ENCODE assay signal across 1 cellular context in the genomic region with DNA sequence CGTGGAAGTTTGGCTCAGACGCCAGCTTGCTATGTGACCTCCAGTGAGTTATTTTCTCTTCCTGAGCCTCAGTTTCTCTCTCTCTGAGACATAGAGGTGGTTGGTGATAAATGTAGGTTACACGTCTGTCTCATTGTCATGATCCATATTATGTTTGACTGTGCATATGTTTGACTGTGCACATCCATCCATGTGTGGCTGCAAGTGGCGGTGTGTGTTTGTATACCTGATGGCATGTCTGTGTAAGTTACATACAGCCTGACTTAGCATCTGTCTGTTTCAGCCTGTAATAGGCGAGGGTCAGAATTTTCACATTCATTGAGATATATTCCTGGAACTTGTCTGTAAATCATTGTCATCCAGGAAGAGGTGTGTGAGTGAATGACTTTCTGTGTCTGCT.
TF ChIP-seq lines count a peak whose summit lies in the region.

No MANE protein-coding gene starts in this region.

TF ChIP-seq in GM12878, 131 proteins besides CTCF, POLR2A, EP300 and RAD21:
- TF ChIP-seq, protein P1, sequence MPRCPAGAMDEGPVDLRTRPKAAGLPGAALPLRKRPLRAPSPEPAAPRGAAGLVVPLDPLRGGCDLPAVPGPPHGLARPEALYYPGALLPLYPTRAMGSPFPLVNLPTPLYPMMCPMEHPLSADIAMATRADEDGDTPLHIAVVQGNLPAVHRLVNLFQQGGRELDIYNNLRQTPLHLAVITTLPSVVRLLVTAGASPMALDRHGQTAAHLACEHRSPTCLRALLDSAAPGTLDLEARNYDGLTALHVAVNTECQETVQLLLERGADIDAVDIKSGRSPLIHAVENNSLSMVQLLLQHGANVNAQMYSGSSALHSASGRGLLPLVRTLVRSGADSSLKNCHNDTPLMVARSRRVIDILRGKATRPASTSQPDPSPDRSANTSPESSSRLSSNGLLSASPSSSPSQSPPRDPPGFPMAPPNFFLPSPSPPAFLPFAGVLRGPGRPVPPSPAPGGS (IDR thresholded peaks at IDR 0.05; ENCODE audit: borderline replicate concordance, insufficient read depth, low read depth, low read length, poor library complexity, severe bottlenecking): no peak
- no peak for TF ChIP-seq PAX8 (IDR thresholded peaks at IDR 0.05)
- TF ChIP-seq, protein P2, sequence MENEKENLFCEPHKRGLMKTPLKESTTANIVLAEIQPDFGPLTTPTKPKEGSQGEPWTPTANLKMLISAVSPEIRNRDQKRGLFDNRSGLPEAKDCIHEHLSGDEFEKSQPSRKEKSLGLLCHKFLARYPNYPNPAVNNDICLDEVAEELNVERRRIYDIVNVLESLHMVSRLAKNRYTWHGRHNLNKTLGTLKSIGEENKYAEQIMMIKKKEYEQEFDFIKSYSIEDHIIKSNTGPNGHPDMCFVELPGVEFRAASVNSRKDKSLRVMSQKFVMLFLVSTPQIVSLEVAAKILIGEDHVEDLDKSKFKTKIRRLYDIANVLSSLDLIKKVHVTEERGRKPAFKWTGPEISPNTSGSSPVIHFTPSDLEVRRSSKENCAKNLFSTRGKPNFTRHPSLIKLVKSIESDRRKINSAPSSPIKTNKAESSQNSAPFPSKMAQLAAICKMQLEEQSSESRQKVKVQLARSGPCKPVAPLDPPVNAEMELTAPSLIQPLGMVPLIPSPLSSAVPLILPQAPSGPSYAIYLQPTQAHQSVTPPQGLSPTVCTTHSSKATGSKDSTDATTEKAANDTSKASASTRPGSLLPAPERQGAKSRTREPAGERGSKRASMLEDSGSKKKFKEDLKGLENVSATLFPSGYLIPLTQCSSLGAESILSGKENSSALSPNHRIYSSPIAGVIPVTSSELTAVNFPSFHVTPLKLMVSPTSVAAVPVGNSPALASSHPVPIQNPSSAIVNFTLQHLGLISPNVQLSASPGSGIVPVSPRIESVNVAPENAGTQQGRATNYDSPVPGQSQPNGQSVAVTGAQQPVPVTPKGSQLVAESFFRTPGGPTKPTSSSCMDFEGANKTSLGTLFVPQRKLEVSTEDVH (IDR thresholded peaks at IDR 0.05; ENCODE audit: low read depth, partially characterized antibody): no peak
- TF ChIP-seq TAF1 (IDR thresholded peaks at IDR 0.05; ENCODE audit: borderline replicate concordance, low read depth, low read length): no peak
